In genomic region chr17:17581509-17581908, GRCh38 we compare ENCODE assay signal across 2 cellular contexts.
TF ChIP-seq lines count a peak whose summit lies in the region.

No MANE protein-coding gene starts in this region.

TF ChIP-seq in A549, 52 proteins besides CTCF, POLR2A, EP300 and RAD21:
- no peak for TF ChIP-seq CHD4 (IDR thresholded peaks at IDR 0.05; ENCODE audit: borderline replicate concordance)
- TF ChIP-seq TP53 (CRISPR knock-in tag; IDR thresholded peaks at IDR 0.05): no peak
- no peak for TF ChIP-seq HOXA7 (CRISPR knock-in tag; IDR thresholded peaks at IDR 0.05)
- TF ChIP-seq RNF2 (IDR thresholded peaks at IDR 0.05; ENCODE audit: borderline replicate concordance, low read depth): no peak
- no peak for TF ChIP-seq PHF8 (IDR thresholded peaks at IDR 0.05; ENCODE audit: borderline replicate concordance, low read depth)
- TF ChIP-seq ESRRA (IDR thresholded peaks at IDR 0.05; ENCODE audit: borderline replicate concordance, low read length): no peak
- no peak for TF ChIP-seq CBX2 (IDR thresholded peaks at IDR 0.05; ENCODE audit: borderline replicate concordance, low read depth)
- no peak for TF ChIP-seq BHLHE40 (IDR thresholded peaks at IDR 0.05; ENCODE audit: low read depth, low read length)
- TF ChIP-seq, protein P1, sequence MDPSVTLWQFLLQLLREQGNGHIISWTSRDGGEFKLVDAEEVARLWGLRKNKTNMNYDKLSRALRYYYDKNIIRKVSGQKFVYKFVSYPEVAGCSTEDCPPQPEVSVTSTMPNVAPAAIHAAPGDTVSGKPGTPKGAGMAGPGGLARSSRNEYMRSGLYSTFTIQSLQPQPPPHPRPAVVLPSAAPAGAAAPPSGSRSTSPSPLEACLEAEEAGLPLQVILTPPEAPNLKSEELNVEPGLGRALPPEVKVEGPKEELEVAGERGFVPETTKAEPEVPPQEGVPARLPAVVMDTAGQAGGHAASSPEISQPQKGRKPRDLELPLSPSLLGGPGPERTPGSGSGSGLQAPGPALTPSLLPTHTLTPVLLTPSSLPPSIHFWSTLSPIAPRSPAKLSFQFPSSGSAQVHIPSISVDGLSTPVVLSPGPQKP (IDR thresholded peaks at IDR 0.05; ENCODE audit: low read depth, low read length): no peak
- TF ChIP-seq SMC3 (IDR thresholded peaks at IDR 0.05): no peak
- TF ChIP-seq, protein P2, sequence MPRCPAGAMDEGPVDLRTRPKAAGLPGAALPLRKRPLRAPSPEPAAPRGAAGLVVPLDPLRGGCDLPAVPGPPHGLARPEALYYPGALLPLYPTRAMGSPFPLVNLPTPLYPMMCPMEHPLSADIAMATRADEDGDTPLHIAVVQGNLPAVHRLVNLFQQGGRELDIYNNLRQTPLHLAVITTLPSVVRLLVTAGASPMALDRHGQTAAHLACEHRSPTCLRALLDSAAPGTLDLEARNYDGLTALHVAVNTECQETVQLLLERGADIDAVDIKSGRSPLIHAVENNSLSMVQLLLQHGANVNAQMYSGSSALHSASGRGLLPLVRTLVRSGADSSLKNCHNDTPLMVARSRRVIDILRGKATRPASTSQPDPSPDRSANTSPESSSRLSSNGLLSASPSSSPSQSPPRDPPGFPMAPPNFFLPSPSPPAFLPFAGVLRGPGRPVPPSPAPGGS (IDR thresholded peaks at IDR 0.05): no peak

TF ChIP-seq in IMR-90, 13 proteins besides CTCF, POLR2A, EP300 and RAD21:
- TF ChIP-seq USF2 (IDR thresholded peaks at IDR 0.05; ENCODE audit: low read depth, low read length) (no peak), CHD1 (IDR thresholded peaks at IDR 0.05; ENCODE audit: low read depth, low read length) (no peak), MXI1 (IDR thresholded peaks at IDR 0.05; ENCODE audit: borderline replicate concordance, low read depth, low read length) (no peak), SMC3 (IDR thresholded peaks at IDR 0.05; ENCODE audit: low read depth, low read length) (no peak), RCOR1 (IDR thresholded peaks at IDR 0.05; ENCODE audit: insufficient replicate concordance, low read length) (no peak), NFE2L2 (IDR thresholded peaks at IDR 0.05; ENCODE audit: low read depth, low read length) (no peak), MAFK (IDR thresholded peaks at IDR 0.05; ENCODE audit: low read depth, low read length) (no peak), RFX5 (IDR thresholded peaks at IDR 0.05; ENCODE audit: low read depth, low read length) (no peak), BHLHE40 (IDR thresholded peaks at IDR 0.05; ENCODE audit: low read depth, low read length) (no peak), MAZ (IDR thresholded peaks at IDR 0.05; ENCODE audit: borderline replicate concordance, low read depth, low read length) (no peak), FOS (IDR thresholded peaks at IDR 0.05; ENCODE audit: low read depth, low read length) (no peak), CEBPB (IDR thresholded peaks at IDR 0.05; ENCODE audit: low read depth, low read length) (no peak)
- TF ChIP-seq, protein P1 (IDR thresholded peaks at IDR 0.05; ENCODE audit: borderline replicate concordance, low read depth, low read length): no peak
